Comparison of ENCODE assay signal across 8 cellular contexts in genomic region chr7:129225206-129225930, GRCh38. TPM values are rescaled to one million over a fixed set of nuclear protein-coding genes. Genes with fewer than 3 reads are reported as not detected.
DNase-seq lines count a peak whose midpoint lies in the region; ATAC-seq and TF ChIP-seq lines count a peak whose summit lies in the region.

No MANE protein-coding gene starts in this region.

- no peaks in the 10 kb centered on the region for H3K9me3 Mint-ChIP-seq in activated CD8-positive, alpha-beta T cell treated with anti-CD3 and anti-CD28 coated beads, Interleukin-2, amount 10 ng/mL, durations not matched to agents 7 days and 5 days (ENCODE audit: insufficient read depth)
- H3K9me3 Mint-ChIP-seq in effector memory CD8-positive, alpha-beta T cell, result no peaks in the 10 kb centered on the region

- DNase-seq in NCI-H524 (lab: John Stamatoyannopoulos, UW) (peak; percentile 29 to 51), midbrain (lab: John Stamatoyannopoulos, UW) (peak; percentile 56)
- DNase-seq in activated CD8-positive, alpha-beta T cell treated with anti-CD3 and anti-CD28 coated beads, Interleukin-2, amount 10 ng/mL, durations not matched to agents 7 days and 5 days, result peak; percentile 68
- peak; percentile 42 to 50 (median 44) for DNase-seq in effector memory CD8-positive, alpha-beta T cell
- DNase-seq in stimulated activated CD8-positive, alpha-beta memory T cell treated with anti-CD3 and anti-CD28 coated beads, Interleukin-2, amount 100 ng/mL, for 48 hours (ENCODE audit: low read depth in 2 of 2), result peak; percentile 24 to 44

- peaks cover 32% of the 10 kb centered on the region for H3K4me1 Mint-ChIP-seq in activated CD8-positive, alpha-beta T cell treated with anti-CD3 and anti-CD28 coated beads, Interleukin-2, amount 10 ng/mL, durations not matched to agents 7 days and 5 days (ENCODE audit: low read depth)
- peaks cover 15 to 22% of the 10 kb centered on the region in 2 donors for H3K4me1 Mint-ChIP-seq in effector memory CD8-positive, alpha-beta T cell (ENCODE audit: low read depth in 2 of 2)

- no peaks in the 10 kb centered on the region for H3K27me3 Mint-ChIP-seq in activated CD8-positive, alpha-beta T cell treated with anti-CD3 and anti-CD28 coated beads, Interleukin-2, amount 10 ng/mL, durations not matched to agents 7 days and 5 days (ENCODE audit: low read depth)
- no peaks in the 10 kb centered on the region for H3K27me3 Mint-ChIP-seq in effector memory CD8-positive, alpha-beta T cell

- peak overlapping the region; percentile 96 for H3K27ac ChIP-seq in 22Rv1

- H3K4me3 Mint-ChIP-seq in activated CD8-positive, alpha-beta T cell treated with anti-CD3 and anti-CD28 coated beads, Interleukin-2, amount 10 ng/mL, durations not matched to agents 7 days and 5 days, result peak overlapping the region; percentile 85
- H3K4me3 Mint-ChIP-seq in effector memory CD8-positive, alpha-beta T cell, result peak overlapping the region; percentile 89 to 90

- peak overlapping the region; percentile 73 for H3K27ac Mint-ChIP-seq in activated CD8-positive, alpha-beta T cell treated with anti-CD3 and anti-CD28 coated beads, Interleukin-2, amount 10 ng/mL, durations not matched to agents 7 days and 5 days
- H3K27ac Mint-ChIP-seq in effector memory CD8-positive, alpha-beta T cell, result peak overlapping the region; percentile 84 to 93

- TF ChIP-seq CTCF in 22Rv1 (IDR thresholded peaks at IDR 0.05), result peak; percentile 14

- ATAC-seq in GM18520 (IDR thresholded peaks at IDR 0.05; ENCODE audit: unreplicated experiment) (peak; percentile 17), HG03064 (IDR thresholded peaks at IDR 0.05; ENCODE audit: low read depth, unreplicated experiment) (peak; percentile 42)
- ATAC-seq in activated CD8-positive, alpha-beta T cell treated with anti-CD3 and anti-CD28 coated beads, Interleukin-2, amount 10 ng/mL, durations not matched to agents 7 days and 5 days, result peak; percentile 59
- peak; percentile 43 for ATAC-seq in effector memory CD8-positive, alpha-beta T cell (replicated peaks)

- CTCF ChIA-PET in activated CD8-positive, alpha-beta T cell treated with anti-CD3 and anti-CD28 coated beads, Interleukin-2, amount 10 ng/mL, durations not matched to agents 7 days and 5 days (lab: Charles Lee), result interaction anchor here (0.6 to 7.8 kb wide), 10 partner anchors 10 to 382 kb away, joined by 3 to 107 read pairs (median 4); partner anchors contain the start of gene ATP6V1F

- POLR2A ChIA-PET in activated CD8-positive, alpha-beta T cell treated with anti-CD3 and anti-CD28 coated beads, Interleukin-2, amount 10 ng/mL, durations not matched to agents 7 days and 5 days (lab: Charles Lee), result interaction anchor here (2.0 kb wide), 1 partner anchor 34 kb away, joined by 4 read pairs; no protein-coding TSS in a partner anchor

- no peaks in the 10 kb centered on the region for H3K36me3 Mint-ChIP-seq in activated CD8-positive, alpha-beta T cell treated with anti-CD3 and anti-CD28 coated beads, Interleukin-2, amount 10 ng/mL, durations not matched to agents 7 days and 5 days (ENCODE audit: low read depth)
- peaks cover 6% of the 10 kb centered on the region for H3K36me3 Mint-ChIP-seq in effector memory CD8-positive, alpha-beta T cell (ENCODE audit: insufficient read depth)

RNA-seq across cellular contexts. Expression of gene AHCYL2, which starts 0.5 kb away (rescaled TPM):
- 1 to 10 TPM; 7.3 to 7.6 TPM for total RNA-seq in activated CD8-positive, alpha-beta T cell treated with anti-CD3 and anti-CD28 coated beads, Interleukin-2, amount 10 ng/mL, durations not matched to agents 7 days and 5 days

RNA-seq across cellular contexts. Expression of gene SMO, which starts 36.9 kb away (rescaled TPM):
- not detected for total RNA-seq in activated CD8-positive, alpha-beta T cell treated with anti-CD3 and anti-CD28 coated beads, Interleukin-2, amount 10 ng/mL, durations not matched to agents 7 days and 5 days

Comparison
In these comparisons a context has a peak if more than half of its experiments do, and no peak if none do; other contexts are left out.
1. Peak in every context shown above with its lines: DNase-seq, ATAC-seq and H3K27ac ChIP-seq.